In the genomic region with DNA sequence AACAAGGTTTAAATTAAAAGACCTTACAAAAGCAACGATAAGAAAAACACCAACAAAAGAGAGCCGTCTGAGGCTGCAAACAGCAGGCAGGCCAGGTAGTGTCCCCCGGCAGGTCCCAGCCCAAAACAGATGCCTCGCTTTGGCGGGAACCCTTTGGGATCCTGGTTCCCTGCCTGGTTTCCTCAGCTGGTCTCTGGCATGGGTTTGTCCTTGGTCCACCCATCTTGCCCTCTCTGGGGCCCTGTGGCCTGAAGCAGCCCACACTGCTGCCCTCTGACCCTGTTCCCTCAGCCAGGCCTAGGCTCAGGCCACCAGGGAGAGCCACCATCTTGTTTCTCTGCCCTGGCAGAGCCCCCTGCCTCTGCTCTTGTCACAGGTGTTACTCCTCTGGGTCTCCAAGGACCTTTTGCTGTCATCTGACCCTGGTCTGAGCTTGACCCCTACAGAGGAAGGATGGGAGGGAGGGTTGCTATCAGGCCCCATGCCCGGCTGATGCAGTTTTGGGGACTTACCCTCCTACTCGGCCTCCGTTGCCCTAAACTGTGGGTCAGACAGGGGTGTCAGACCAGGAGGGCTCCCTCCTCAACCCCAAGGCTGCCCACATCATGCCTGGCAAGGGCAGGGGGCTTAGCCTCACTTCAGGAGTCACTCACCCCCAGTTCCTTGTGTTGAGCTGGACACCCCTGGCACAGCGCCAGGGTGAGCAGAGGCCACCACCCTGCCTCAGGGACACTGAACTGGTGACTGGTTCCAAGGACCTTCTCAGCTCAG, we compare ENCODE assay signal across 13 cellular contexts. TPM values are rescaled to one million over a fixed set of nuclear protein-coding genes. Genes with fewer than 3 reads are reported as not detected.
"Had no signal": no experiment of that assay in that cellular context is flagged by ENCODE, and none has a peak within 500 bp of the region (broad histone marks: within the 10 kb centered on the region; RNA-seq: fewer than 3 reads in every experiment).

No MANE protein-coding gene starts in this region.

- ATAC-seq: gastroesophageal sphincter, left ventricle myocardium superior had no signal

- H3K27me3 ChIP-seq: thyroid gland, vagina had no signal

- H3K4me1 ChIP-seq: gastroesophageal sphincter, thyroid gland, vagina had no signal

- DNase-seq: activated CD4-positive, alpha-beta T cell treated with anti-CD3 and anti-CD28 coated beads, Interleukin-2, amount 50 U/mL, for 48 hours; activated CD4-positive, CD25-positive, alpha-beta regulatory T cell treated with anti-CD3 and anti-CD28 coated beads, Interleukin-2, amount 50 U/mL, for 72 hours; activated naive CD4-positive, alpha-beta T cell treated with anti-CD3 and anti-CD28 coated beads, Interleukin-2, amount 10 ng/mL, durations not matched to agents 7 days and 5 days; central memory CD4-positive, alpha-beta T cell; left ventricle myocardium superior; mesenchymal stem cell; nephron progenitor cell; stimulated activated CD4-positive, alpha-beta T cell treated with anti-CD3 and anti-CD28 coated beads, Interleukin-4, amount 100 ng/mL, for 24 hours had no signal

- H3K27ac ChIP-seq: gastroesophageal sphincter, thyroid gland, vagina had no signal

- H3K4me3 ChIP-seq: gastroesophageal sphincter, thyroid gland, vagina had no signal

- H3K36me3 ChIP-seq: gastroesophageal sphincter, thyroid gland, vagina had no signal

- H3K9me3 ChIP-seq: gastroesophageal sphincter, thyroid gland, vagina had no signal

RNA-seq across cellular contexts. Expression of a gene that starts 30.6 kb away (rescaled TPM):
- total RNA-seq: epithelial cell of proximal tubule, gastroesophageal sphincter, left ventricle myocardium superior, vagina had no signal
- polyA plus RNA-seq: keratinocyte had no signal
